Comparison of ENCODE assay signal across 3 cellular contexts in genomic region chr2:39178756-39179155, GRCh38.
TF ChIP-seq lines count a peak whose summit lies in the region.

No MANE protein-coding gene starts in this region.

TF ChIP-seq in HepG2, 621 proteins besides CTCF, POLR2A, EP300 and RAD21:
- TF ChIP-seq CEBPB (IDR thresholded peaks at IDR 0.05; ENCODE audit: borderline replicate concordance, low read depth, low read length) (peak; percentile 81), HNRNPL (IDR thresholded peaks at IDR 0.05; ENCODE audit: low read depth, low read length) (no peak)
TF ChIP-seq in HepG2: peak in this region for 1.

TF ChIP-seq in Ishikawa, 13 proteins besides CTCF, POLR2A, EP300 and RAD21:
- no peak for TF ChIP-seq TEAD4 (IDR thresholded peaks at IDR 0.05)
- TF ChIP-seq CEBPB (IDR thresholded peaks at IDR 0.05) = peak; percentile 41; the same call in 1 of the 2 replicates

TF ChIP-seq in H1, 55 proteins besides CTCF, POLR2A, EP300 and RAD21:
- TF ChIP-seq RFX5 (IDR thresholded peaks at IDR 0.05; ENCODE audit: borderline replicate concordance, low read depth, low read length) (no peak), E2F6 (IDR thresholded peaks at IDR 0.05) (no peak), CEBPB (IDR thresholded peaks at IDR 0.05; ENCODE audit: low read depth, low read length) (peak; percentile 76; the same call in 1 of the 2 replicates), CTBP2 (IDR thresholded peaks at IDR 0.05; ENCODE audit: borderline replicate concordance, insufficient read depth, insufficient read length, low read length) (no peak), SAP30 (IDR thresholded peaks at IDR 0.05; ENCODE audit: insufficient read depth, insufficient replicate concordance, low read length) (no peak), KDM5A (IDR thresholded peaks at IDR 0.05; ENCODE audit: low read length) (no peak), BCL11A (IDR thresholded peaks at IDR 0.05; ENCODE audit: low read depth in 2 of 2, low read length in 2 of 2) (no peak), PHF8 (conservative IDR thresholded peaks at IDR 0.05; ENCODE audit: low read depth, low read length) (no peak), BACH1 (IDR thresholded peaks at IDR 0.05; ENCODE audit: low read length) (no peak)
TF ChIP-seq in H1: peak in this region for 1.
